Comparison of ENCODE assay signal across 9 cellular contexts in genomic region chr7:2800923-2801682, GRCh38. TPM values are rescaled to one million over a fixed set of nuclear protein-coding genes. Genes with fewer than 3 reads are reported as not detected.
A peak's percentile ranks its signal among the peaks of the same experiment; 100 is the strongest.
DNase-seq lines count a peak whose midpoint lies in the region; ATAC-seq and TF ChIP-seq lines count a peak whose summit lies in the region.
"Had no signal": no experiment of that assay in that cellular context is flagged by ENCODE, and none has a peak within 500 bp of the region (broad histone marks: within the 10 kb centered on the region; RNA-seq: fewer than 3 reads in every experiment).

No MANE protein-coding gene starts in this region.

- peak; percentile 92 for ATAC-seq in DND-41 (ENCODE audit: insufficient read depth, low read depth)
- ATAC-seq in Panc1: no peak
- no peak for ATAC-seq in foreskin keratinocyte
- ATAC-seq in GM18505 (IDR thresholded peaks at IDR 0.05; ENCODE audit: unreplicated experiment): no peak
- ATAC-seq in HG03571 (IDR thresholded peaks at IDR 0.05; ENCODE audit: unreplicated experiment): no peak

- CTCF ChIA-PET in Panc1 (lab: Charles Lee): interaction anchor here (1.1 kb wide), 1 partner anchor 40 kb away, joined by 4 read pairs; no protein-coding TSS in a partner anchor

- in situ Hi-C loops in Panc1 (cut with HindIII; ENCODE audit: low pct_unique_long_range_greater_than_20kb, low sequenced_read_pairs): no loop called here

- H3K27ac ChIP-seq in DND-41 (ENCODE audit: low read length): peak overlapping the region; percentile 6; the same call in 1 of the 2 replicates
- H3K27ac ChIP-seq in Panc1 (ENCODE audit: low read length): peak overlapping the region; percentile 99
- H3K27ac ChIP-seq in foreskin keratinocyte: no peak overlapping the region

- POLR2A ChIA-PET in Panc1 (lab: Charles Lee): interaction anchor here (0.6 to 0.9 kb wide), 2 partner anchors 15 to 37 kb away, joined by 5 to 8 read pairs; no protein-coding TSS in a partner anchor

- TF ChIP-seq CTCF in DND-41 (IDR thresholded peaks at IDR 0.05; ENCODE audit: borderline replicate concordance, extremely low read depth, low read length, poor library complexity, severe bottlenecking) (no peak), Panc1 (IDR thresholded peaks at IDR 0.05) (no peak), foreskin keratinocyte (conservative IDR thresholded peaks at IDR 0.05) (no peak)

- H3K4me1 ChIP-seq in DND-41 (ENCODE audit: insufficient read depth, low read length) (peaks cover 39% of the 10 kb centered on the region), Panc1 (ENCODE audit: control insufficient read depth, insufficient read depth, low read length) (peaks cover 78% of the 10 kb centered on the region), foreskin keratinocyte (peaks cover 18% of the 10 kb centered on the region)

- no peak for TF ChIP-seq POLR2A in GM18505 (IDR thresholded peaks at IDR 0.05; ENCODE audit: borderline replicate concordance, extremely low read depth, insufficient read depth, insufficient read length)

- H4K20me1 ChIP-seq in DND-41 (ENCODE audit: insufficient read depth, low read length): peaks cover 49% of the 10 kb centered on the region

- DNase-seq in DND-41 (peak; percentile 69), Panc1 (ENCODE audit: low read depth, low spot score) (no peak), fibroblast of peridontal ligament (ENCODE audit: extremely low read depth) (peak; percentile 61), renal cortical epithelial cell (ENCODE audit: low read depth) (peak; percentile 64), NCI-H2227 (lab: John Stamatoyannopoulos, UW; ENCODE audit: unreplicated experiment) (no peak), foreskin keratinocyte (no peak)
- DNase-seq: T-cell had no signal

- no peak overlapping the region for H3K4me3 ChIP-seq in DND-41 (ENCODE audit: low read depth in 1 of 2, low read length in 2 of 2)
- peak overlapping the region in 1 of 2 experiments; percentile 12; a peak in 1 of 4 replicates for H3K4me3 ChIP-seq in Panc1 (ENCODE audit: low read depth in 2 of 2, low read length in 2 of 2)

- H3K9me3 ChIP-seq in DND-41 (ENCODE audit: insufficient read depth, low read length, severe bottlenecking) (no peaks in the 10 kb centered on the region), Panc1 (ENCODE audit: control insufficient read depth, insufficient read depth, low read depth, low read length) (no peaks in the 10 kb centered on the region)

- no TSS peak for BruUV-seq in Panc1 (replicated peaks; lab: Mats Ljungman, UMichigan)

- H2AFZ ChIP-seq in DND-41 (ENCODE audit: low read depth, low read length): no peak overlapping the region

- H3K27me3 ChIP-seq in DND-41 (ENCODE audit: insufficient read depth, low read length, poor library complexity): no peaks in the 10 kb centered on the region
- H3K27me3 ChIP-seq in Panc1 (ENCODE audit: control insufficient read depth, insufficient read depth, low read length): no peaks in the 10 kb centered on the region
- H3K27me3 ChIP-seq in foreskin keratinocyte: no peaks in the 10 kb centered on the region

- H3K36me3 ChIP-seq in DND-41 (ENCODE audit: insufficient read depth, low read length): no peaks in the 10 kb centered on the region
- H3K36me3 ChIP-seq in Panc1 (ENCODE audit: control insufficient read depth, insufficient read depth, low read length): no peaks in the 10 kb centered on the region

- peaks cover 56% of the 10 kb centered on the region for H3K79me2 ChIP-seq in DND-41 (ENCODE audit: insufficient read depth, low read length)

- H3K4me2 ChIP-seq in DND-41 (ENCODE audit: insufficient read depth, low read length): peak overlapping the region; percentile 28; the same call in 1 of the 2 replicates

- intact Hi-C loops in Panc1 (cut with micrococcal nuclease; ENCODE audit: unreplicated experiment): no loop called here

- H3K9ac ChIP-seq in DND-41 (ENCODE audit: low read depth, low read length): no peak overlapping the region

RNA-seq across cellular contexts. Expression of gene GNA12, which starts 43.0 kb away (rescaled TPM):
- total RNA-seq in Panc1 (2021; ENCODE audit: unreplicated experiment) (139 TPM), renal cortical epithelial cell (11.5 and 37.7 TPM in 2 replicates), foreskin keratinocyte (25.1 and 27.7 TPM in 2 replicates)
- 170 TPM for polyA plus RNA-seq in Panc1 (2012; ENCODE audit: insufficient read length)
- polyA plus RNA-seq in foreskin keratinocyte: 20.2 and 22.5 TPM in 2 replicates

Comparison
In these comparisons a context has a peak if more than half of its experiments do, and no peak if none do; other contexts are left out.
1. DNase-seq: peak in DND-41 (single experiment), fibroblast of peridontal ligament (single experiment) and renal cortical epithelial cell (single experiment); none in Panc1 (single experiment), NCI-H2227 (single experiment) and foreskin keratinocyte (0 of 2).